2 cellular contexts compared by ENCODE assay signal in genomic region chr13:89746554-89746953, GRCh38.
TF ChIP-seq lines count a peak whose summit lies in the region.

No MANE protein-coding gene starts in this region.

TF ChIP-seq in GM23338, 12 proteins besides CTCF, POLR2A, EP300 and RAD21 (continued from another document):
- TF ChIP-seq REST (IDR thresholded peaks at IDR 0.05; ENCODE audit: unreplicated experiment): no peak
- no peak for TF ChIP-seq POLR2AphosphoS5 (IDR thresholded peaks at IDR 0.05; ENCODE audit: low read depth)
- no peak for TF ChIP-seq ZNF462 (CRISPR knock-in tag; IDR thresholded peaks at IDR 0.05)
- no peak for TF ChIP-seq EZH2phosphoT487 (IDR thresholded peaks at IDR 0.05; ENCODE audit: unreplicated experiment)
- no peak for TF ChIP-seq ZNF114 (CRISPR knock-in tag; IDR thresholded peaks at IDR 0.05)

TF ChIP-seq in WTC11, 78 proteins besides CTCF, POLR2A, EP300 and RAD21 (continued from another document):
- TF ChIP-seq ZNF425 (CRISPR knock-in tag; conservative IDR thresholded peaks at IDR 0.05) (no peak), ZMAT4 (CRISPR knock-in tag; IDR thresholded peaks at IDR 0.05) (no peak), NR2C2 (CRISPR knock-in tag; IDR thresholded peaks at IDR 0.05) (no peak), FOXP1 (CRISPR knock-in tag; IDR thresholded peaks at IDR 0.05; ENCODE audit: borderline replicate concordance) (no peak)
